In genomic region chr4:155769092-155769491, GRCh38 we compare ENCODE assay signal across 13 cellular contexts.
DNase-seq lines count a peak whose midpoint lies in the region; ATAC-seq and TF ChIP-seq lines count a peak whose summit lies in the region.
"Had no signal": no experiment of that assay in that cellular context is flagged by ENCODE, and none has a peak within 500 bp of the region (broad histone marks: within the 10 kb centered on the region; RNA-seq: fewer than 3 reads in every experiment).

No MANE protein-coding gene starts in this region.

- H3K36me3 Mint-ChIP-seq in nephron (ENCODE audit: low read depth): peaks cover 20% of the 10 kb centered on the region
- H3K36me3 Mint-ChIP-seq: CD4-positive, CD25-positive, alpha-beta regulatory T cell had no signal

- no peak overlapping the region for H3K4me3 Mint-ChIP-seq in nephron
- H3K4me3 Mint-ChIP-seq: CD4-positive, CD25-positive, alpha-beta regulatory T cell; dendritic cell treated with granulocyte-macrophage colony-stimulating factor and Interleukin-4, amounts not matched to agents 40 ng/mL and 50 ng/mL, for 4 days; immature natural killer cell had no signal

- no peaks in the 10 kb centered on the region for H3K9me3 Mint-ChIP-seq in nephron
- H3K9me3 Mint-ChIP-seq: dendritic cell treated with granulocyte-macrophage colony-stimulating factor and Interleukin-4, amounts not matched to agents 40 ng/mL and 50 ng/mL, for 4 days; immature natural killer cell had no signal

- ATAC-seq in GM18867 (IDR thresholded peaks at IDR 0.05; ENCODE audit: unreplicated experiment): peak; percentile 84
- peak; percentile 63 for ATAC-seq in GM21825 (IDR thresholded peaks at IDR 0.05; ENCODE audit: unreplicated experiment)
- ATAC-seq in HG03521 (IDR thresholded peaks at IDR 0.05; ENCODE audit: unreplicated experiment): peak; percentile 45

- DNase-seq in pons (ENCODE audit: low spot score) (no peak), NCI-H774 (lab: John Stamatoyannopoulos, UW) (no peak)
- DNase-seq in activated CD4-positive, alpha-beta T cell treated with anti-CD3 and anti-CD28 coated beads for 4 hours: no peak
- DNase-seq: activated CD4-positive, alpha-beta T cell treated with anti-CD3 and anti-CD28 coated beads for 1 hour; anterior cingulate cortex; CD4-positive, CD25-positive, alpha-beta regulatory T cell; immature natural killer cell; KG1 had no signal

- peak overlapping the region in 2 of 3 experiments; percentile 25 to 39 for H3K27ac Mint-ChIP-seq in nephron
- H3K27ac Mint-ChIP-seq: CD4-positive, CD25-positive, alpha-beta regulatory T cell; dendritic cell treated with granulocyte-macrophage colony-stimulating factor and Interleukin-4, amounts not matched to agents 40 ng/mL and 50 ng/mL, for 4 days; immature natural killer cell had no signal

- no peak for TF ChIP-seq CTCF in nephron (IDR thresholded peaks at IDR 0.05; ENCODE audit: unreplicated experiment in 3 of 3)

- H3K27me3 Mint-ChIP-seq in nephron (ENCODE audit: low read depth): no peaks in the 10 kb centered on the region
- H3K27me3 Mint-ChIP-seq: CD4-positive, CD25-positive, alpha-beta regulatory T cell; dendritic cell treated with granulocyte-macrophage colony-stimulating factor and Interleukin-4, amounts not matched to agents 40 ng/mL and 50 ng/mL, for 4 days had no signal

- peaks cover 28% of the 10 kb centered on the region for H3K4me1 Mint-ChIP-seq in nephron
- H3K4me1 Mint-ChIP-seq: CD4-positive, CD25-positive, alpha-beta regulatory T cell; immature natural killer cell had no signal
